ENCODE assay signal across 11 cellular contexts in genomic region chr18:63158012-63158631, GRCh38.
DNase-seq lines count a peak whose midpoint lies in the region; ATAC-seq and TF ChIP-seq lines count a peak whose summit lies in the region.
"Had no signal": no experiment of that assay in that cellular context is flagged by ENCODE, and none has a peak within 500 bp of the region (broad histone marks: within the 10 kb centered on the region; RNA-seq: fewer than 3 reads in every experiment).

No MANE protein-coding gene starts in this region.

- H3F3A ChIP-seq in MM.1S (ENCODE audit: insufficient read depth, low read length): peaks cover 72% of the 10 kb centered on the region

- H3K9me2 ChIP-seq in MM.1S (replicated peaks; ENCODE audit: insufficient read depth, low read length): no peaks in the 10 kb centered on the region

- no peak overlapping the region for H2AFZ ChIP-seq in MM.1S (ENCODE audit: low read length)
- H2AFZ ChIP-seq: GM23248 had no signal

- H3K4me3 Mint-ChIP-seq in activated naive CD8-positive, alpha-beta T cell treated with anti-CD3 and anti-CD28 coated beads, Interleukin-2, amount 50 U/mL, for 24 hours: peak overlapping the region; percentile 83
- no peak overlapping the region for H3K4me3 Mint-ChIP-seq in osteocyte (ENCODE audit: unreplicated experiment)

- DNase-seq in MM.1S (peak; percentile 34), osteocyte (ENCODE audit: extremely low spot score, unreplicated experiment) (no peak), HK-2 (ENCODE audit: unreplicated experiment) (no peak)
- no peak for DNase-seq in activated naive CD8-positive, alpha-beta T cell treated with anti-CD3 and anti-CD28 coated beads, Interleukin-2, amount 50 U/mL, for 24 hours
- DNase-seq: cerebellar nuclear complex, GM23248, NCI-H187 had no signal

- H3K27me3 ChIP-seq in MM.1S (replicated peaks; ENCODE audit: insufficient read depth, low read length) (no peaks in the 10 kb centered on the region), skeletal muscle tissue (ENCODE audit: control insufficient read depth in 3 of 3, insufficient read depth in 3 of 3, low read length in 3 of 3) (no peaks in the 10 kb centered on the region)

- no peaks in the 10 kb centered on the region for H3K9me3 Mint-ChIP-seq in activated naive CD8-positive, alpha-beta T cell treated with anti-CD3 and anti-CD28 coated beads, Interleukin-2, amount 50 U/mL, for 24 hours
- no peaks in the 10 kb centered on the region for H3K9me3 Mint-ChIP-seq in osteocyte (ENCODE audit: unreplicated experiment)

- H3K9me3 ChIP-seq in MM.1S (replicated peaks; ENCODE audit: insufficient read depth, low read length): no peaks in the 10 kb centered on the region
- no peaks in the 10 kb centered on the region for H3K9me3 ChIP-seq in skeletal muscle tissue (ENCODE audit: control insufficient read depth in 3 of 3, low read length in 3 of 3)

- H3K4me1 ChIP-seq in MM.1S (ENCODE audit: low read length): peaks cover 77% of the 10 kb centered on the region
- H3K4me1 ChIP-seq in skeletal muscle tissue (ENCODE audit: control insufficient read depth in 3 of 3, insufficient read depth in 3 of 3, low read length in 3 of 3): peaks cover 38 to 63% (median 42%) of the 10 kb centered on the region in 3 donors

- peaks cover 100% of the 10 kb centered on the region for H3K4me1 Mint-ChIP-seq in activated naive CD8-positive, alpha-beta T cell treated with anti-CD3 and anti-CD28 coated beads, Interleukin-2, amount 50 U/mL, for 24 hours
- H3K4me1 Mint-ChIP-seq in osteocyte (ENCODE audit: unreplicated experiment): peaks cover 27% of the 10 kb centered on the region

- TF ChIP-seq CTCF in GM12875 (IDR thresholded peaks at IDR 0.05; ENCODE audit: borderline replicate concordance, insufficient read depth, low read depth, low read length): no peak
- no peak for TF ChIP-seq CTCF in MM.1S (IDR thresholded peaks at IDR 0.05; ENCODE audit: low read length)
- no peak for TF ChIP-seq CTCF in osteocyte (IDR thresholded peaks at IDR 0.05)

- no peak for ATAC-seq in activated naive CD8-positive, alpha-beta T cell treated with anti-CD3 and anti-CD28 coated beads, Interleukin-2, amount 50 U/mL, for 24 hours
- ATAC-seq in HG03439 (IDR thresholded peaks at IDR 0.05; ENCODE audit: unreplicated experiment) (no peak), HG02798 (IDR thresholded peaks at IDR 0.05; ENCODE audit: poor library complexity, unreplicated experiment) (no peak)

- H3K79me2 ChIP-seq in MM.1S (ENCODE audit: low read length): peaks cover 48% of the 10 kb centered on the region

- H3K9ac ChIP-seq in MM.1S (ENCODE audit: low read length) (peak overlapping the region; percentile 95), skeletal muscle tissue (ENCODE audit: low read depth in 1 of 3, low read length in 3 of 3) (no peak overlapping the region)
- H3K9ac ChIP-seq: GM23248 had no signal

- H3K27ac Mint-ChIP-seq in activated naive CD8-positive, alpha-beta T cell treated with anti-CD3 and anti-CD28 coated beads, Interleukin-2, amount 50 U/mL, for 24 hours: peak overlapping the region; percentile 99
- H3K27ac Mint-ChIP-seq in osteocyte (ENCODE audit: unreplicated experiment): no peak overlapping the region

- peaks cover 3% of the 10 kb centered on the region for H3K27me3 Mint-ChIP-seq in activated naive CD8-positive, alpha-beta T cell treated with anti-CD3 and anti-CD28 coated beads, Interleukin-2, amount 50 U/mL, for 24 hours
- H3K27me3 Mint-ChIP-seq in osteocyte (ENCODE audit: unreplicated experiment): no peaks in the 10 kb centered on the region

- H3K36me3 ChIP-seq in MM.1S (replicated peaks; ENCODE audit: insufficient read depth, low read length): no peaks in the 10 kb centered on the region
- H3K36me3 ChIP-seq in skeletal muscle tissue (ENCODE audit: control insufficient read depth in 3 of 3, insufficient read depth in 3 of 3, low read length in 3 of 3): no peaks in the 10 kb centered on the region

- H3K4me2 ChIP-seq in MM.1S (ENCODE audit: low read depth, low read length): peak overlapping the region; percentile 94

- H3K27ac ChIP-seq in MM.1S (ENCODE audit: low read length): peak overlapping the region; percentile 95
- peak overlapping the region; percentile 9 for H3K27ac ChIP-seq in skeletal muscle tissue (ENCODE audit: low read depth, low read length)
- H3K27ac ChIP-seq: GM23248 had no signal

- H3K4me3 ChIP-seq in GM12875 (ENCODE audit: low read depth, low read length): peak overlapping the region; percentile 45
- peak overlapping the region; percentile 57 for H3K4me3 ChIP-seq in MM.1S (ENCODE audit: low read length)
- H3K4me3 ChIP-seq in skeletal muscle tissue (ENCODE audit: low read length in 3 of 3): no peak overlapping the region
- H3K4me3 ChIP-seq: GM23248 had no signal

- no peaks in the 10 kb centered on the region for H4K20me1 ChIP-seq in MM.1S (ENCODE audit: insufficient read depth, low read length)

- peaks cover 17% of the 10 kb centered on the region for H3K36me3 Mint-ChIP-seq in activated naive CD8-positive, alpha-beta T cell treated with anti-CD3 and anti-CD28 coated beads, Interleukin-2, amount 50 U/mL, for 24 hours (ENCODE audit: low read depth)
- no peaks in the 10 kb centered on the region for H3K36me3 Mint-ChIP-seq in osteocyte (ENCODE audit: unreplicated experiment)

Comparison
In these comparisons a context has a peak if more than half of its experiments do, and no peak if none do; other contexts are left out.
1. H3K4me3 ChIP-seq: peak in GM12875 (single experiment) and MM.1S (single experiment); none in skeletal muscle tissue (0 of 3).